Comparison of ENCODE assay signal across 10 cellular contexts in genomic region chr12:83389237-83389996, GRCh38.
A peak's percentile ranks its signal among the peaks of the same experiment; 100 is the strongest.
DNase-seq lines count a peak whose midpoint lies in the region; ATAC-seq, FAIRE-seq and TF ChIP-seq lines count a peak whose summit lies in the region.
"Had no signal": no experiment of that assay in that cellular context is flagged by ENCODE, and none has a peak within 500 bp of the region (broad histone marks: within the 10 kb centered on the region; RNA-seq: fewer than 3 reads in every experiment).

No MANE protein-coding gene starts in this region.

- no peaks in the 10 kb centered on the region for H4K20me1 ChIP-seq in GM12878 (ENCODE audit: control insufficient read depth, insufficient read depth)

- CTCF ChIA-PET in GM12878 (lab: Yijun Ruan, JAX) = interaction anchor here (0.7 to 5.3 kb wide), 7 partner anchors 10 to 703 kb away, joined by 3 to 38 read pairs (median 3); partner anchors contain the start of gene TMTC2

- H3K4me2 ChIP-seq in GM12878 (ENCODE audit: control insufficient read depth, insufficient read depth) = no peak overlapping the region
- H3K4me2 ChIP-seq in neuronal stem cell (ENCODE audit: insufficient read depth, low read length, poor library complexity, severe bottlenecking) = no peak overlapping the region

- no peak overlapping the region for H3K23ac ChIP-seq in neuronal stem cell (ENCODE audit: low read depth, low read length, poor library complexity)

- peak; percentile 6 to 32 (median 16); a peak in 3 of 6 replicates for TF ChIP-seq CTCF in GM12878 (IDR thresholded peaks at IDR 0.05 in 2 of 3, conservative IDR thresholded peaks at IDR 0.05 in 1 of 3; ENCODE audit: control insufficient read depth in 2 of 3, extremely low read depth in 1 of 3, insufficient read depth in 1 of 3, low read depth in 3 of 3, low read length in 3 of 3)
- TF ChIP-seq CTCF in HFFc6 (IDR thresholded peaks at IDR 0.05) = no peak

- H3K9me3 ChIP-seq in GM12878 (replicated peaks; ENCODE audit: control insufficient read depth, insufficient read depth, low read length) (no peaks in the 10 kb centered on the region), neuronal stem cell (replicated peaks in 1 of 2; ENCODE audit: control insufficient read depth in 2 of 2, insufficient read depth in 1 of 2, low read depth in 1 of 2, low read length in 2 of 2) (no peaks in the 10 kb centered on the region)

- no peak for TF ChIP-seq POLR2A in GM12878 (IDR thresholded peaks at IDR 0.05; ENCODE audit: low read depth, low read length)

- H3K4me3 ChIP-seq in GM12878 (no peak overlapping the region), neuronal stem cell (ENCODE audit: low read length in 2 of 2) (no peak overlapping the region)
- H3K4me3 ChIP-seq: lung had no signal

- ATAC-seq in GM12878 = peak; percentile 69

- H3K18ac ChIP-seq in neuronal stem cell (ENCODE audit: low read length) = no peak overlapping the region

- H2BK15ac ChIP-seq in neuronal stem cell (ENCODE audit: low read length) = no peak overlapping the region

- H2AFZ ChIP-seq in GM12878 (ENCODE audit: control insufficient read depth, low read depth, low read length) (no peak overlapping the region), neuronal stem cell (ENCODE audit: low read length) (peak overlapping the region; percentile 18)

- H3K36me3 Mint-ChIP-seq in HFFc6 (ENCODE audit: low read depth) = no peaks in the 10 kb centered on the region

- no peak overlapping the region for H4K91ac ChIP-seq in neuronal stem cell (ENCODE audit: low read depth, low read length, poor library complexity)

- RAD21 ChIA-PET in GM12878 (lab: Charles Lee; ENCODE audit: unreplicated experiment) = interaction anchor here (3.2 kb wide), 1 partner anchor 704 kb away, joined by 29 read pairs; the partner anchor contains the start of gene TMTC2

- H3K36me3 ChIP-seq in GM12878 (ENCODE audit: control insufficient read depth in 2 of 2, insufficient read depth in 2 of 2, low read length in 1 of 2) (no peaks in the 10 kb centered on the region), neuronal stem cell (replicated peaks in 1 of 2; ENCODE audit: control insufficient read depth in 2 of 2, insufficient read depth in 2 of 2, low read length in 2 of 2) (no peaks in the 10 kb centered on the region)

- BruUV-seq in GM12878 (replicated peaks; lab: Mats Ljungman, UMichigan) = no TSS peak

- SMC1A ChIA-PET in GM12878 (lab: Charles Lee; ENCODE audit: uncharacterized antibody, unreplicated experiment) = interaction anchor here (1.5 to 2.6 kb wide), 3 partner anchors 10 to 705 kb away, joined by 4 to 17 read pairs (median 4); no protein-coding TSS in a partner anchor

- no peak overlapping the region for H2AK5ac ChIP-seq in neuronal stem cell (ENCODE audit: low read depth, low read length)

- H3K4me1 ChIP-seq in GM12878 (ENCODE audit: control insufficient read depth, insufficient read depth, low read length) (no peaks in the 10 kb centered on the region), neuronal stem cell (ENCODE audit: control insufficient read depth in 2 of 2, insufficient read depth in 1 of 2, low read depth in 1 of 2, low read length in 2 of 2) (no peaks in the 10 kb centered on the region)

- no peak overlapping the region for H2BK5ac ChIP-seq in neuronal stem cell (ENCODE audit: low read length)

- no peak overlapping the region for H3K4ac ChIP-seq in neuronal stem cell (ENCODE audit: low read length)

- no peaks in the 10 kb centered on the region for H3K79me2 ChIP-seq in GM12878 (ENCODE audit: control insufficient read depth, insufficient read depth, low read length)

- TF ChIP-seq EP300 in GM12878 (IDR thresholded peaks at IDR 0.05; ENCODE audit: borderline replicate concordance in 1 of 2, control insufficient read depth in 1 of 2, low read depth in 2 of 2, low read length in 2 of 2) = no peak

- H2BK120ac ChIP-seq in neuronal stem cell (ENCODE audit: low read depth, low read length) = no peak overlapping the region

- 59% methylated on average over 15 of the region's 16 CpGs for WGBS in GM12878 (ENCODE audit: insufficient coverage, insufficient replicate concordance, low lambda C conversion rate, missing lambda C conversion rate)
- no CpG with 5 or more reads among the region's 16 CpGs for WGBS in neuronal stem cell (ENCODE audit: extremely low coverage in 2 of 2, insufficient read length in 2 of 2, insufficient replicate concordance in 1 of 2), 2 donors

- no peak overlapping the region for H3K27ac ChIP-seq in GM12878 (ENCODE audit: control insufficient read depth, insufficient read depth)
- H3K27ac ChIP-seq in neuronal stem cell (replicated peaks; ENCODE audit: low read length) = no peak overlapping the region

- intact Hi-C loops in GM12878 (cut with micrococcal nuclease; ENCODE audit: unreplicated experiment) = loop anchor here (1.0 kb wide), 1 partner anchor 703 kb away; the partner anchor contains the start of gene TMTC2

- no peak overlapping the region for H3K4me3 Mint-ChIP-seq in HFFc6
- H3K4me3 Mint-ChIP-seq: dendritic cell treated with granulocyte-macrophage colony-stimulating factor and Interleukin-4, amounts not matched to agents 40 ng/mL and 50 ng/mL, for 4 days had no signal

- H4K8ac ChIP-seq in neuronal stem cell (ENCODE audit: low read depth, low read length) = no peak overlapping the region

- H3K27me3 Mint-ChIP-seq in HFFc6 (ENCODE audit: insufficient read depth) = no peaks in the 10 kb centered on the region
- H3K27me3 Mint-ChIP-seq: dendritic cell treated with granulocyte-macrophage colony-stimulating factor and Interleukin-4, amounts not matched to agents 40 ng/mL and 50 ng/mL, for 4 days had no signal

- no peak overlapping the region for H2BK12ac ChIP-seq in neuronal stem cell (ENCODE audit: low read length)

- peaks cover 40% of the 10 kb centered on the region for H3K9me3 Mint-ChIP-seq in HFFc6
- H3K9me3 Mint-ChIP-seq: dendritic cell treated with granulocyte-macrophage colony-stimulating factor and Interleukin-4, amounts not matched to agents 40 ng/mL and 50 ng/mL, for 4 days had no signal

- no peaks in the 10 kb centered on the region for H3K27me3 ChIP-seq in GM12878 (replicated peaks in 1 of 2; ENCODE audit: control insufficient read depth in 2 of 2, insufficient read depth in 2 of 2, low read length in 1 of 2)
- no peaks in the 10 kb centered on the region for H3K27me3 ChIP-seq in neuronal stem cell (ENCODE audit: control insufficient read depth in 3 of 3, insufficient read depth in 3 of 3, low read depth in 1 of 3, low read length in 3 of 3)

- DNase-seq in NCI-H146 (lab: John Stamatoyannopoulos, UW) = peak; percentile 22
- DNase-seq in NCI-H146 treated with DMSO at 0.1 percent for 48 hours (lab: John Stamatoyannopoulos, UW; ENCODE audit: unreplicated experiment) = no peak
- peak; percentile 1 for DNase-seq in HuH-7 (ENCODE audit: low spot score)
- no peak for DNase-seq in GM12878 (ENCODE audit: low read depth, low spot score)
- DNase-seq in neuronal stem cell (ENCODE audit: low spot score) = peak; percentile 12
- no peak for DNase-seq in activated effector memory CD4-positive, alpha-beta T cell treated with Interleukin-2 at 50 U/mL for 16 hours
- no peak for DNase-seq in HFFc6
- DNase-seq in LoVo (ENCODE audit: low spot score) = no peak

- no peaks in the 10 kb centered on the region for H3K79me1 ChIP-seq in neuronal stem cell (ENCODE audit: low read depth, low read length)

- H3K9ac ChIP-seq in GM12878 (ENCODE audit: control insufficient read depth, insufficient read depth, low read length) = no peak overlapping the region
- H3K9ac ChIP-seq in neuronal stem cell (ENCODE audit: low read depth, low read length, poor library complexity) = no peak overlapping the region

- no peaks in the 10 kb centered on the region for H3K4me1 Mint-ChIP-seq in HFFc6 (ENCODE audit: low read depth)

- no peak overlapping the region for H3K27ac Mint-ChIP-seq in HFFc6
- H3K27ac Mint-ChIP-seq: dendritic cell treated with granulocyte-macrophage colony-stimulating factor and Interleukin-4, amounts not matched to agents 40 ng/mL and 50 ng/mL, for 4 days had no signal

- in situ Hi-C loops in GM12878 (cut with MboI) = no loop called here

- POLR2A ChIA-PET in GM12878 (lab: Charles Lee) = no interaction called here

- FAIRE-seq in GM12878 (lab: Jason Lieb, UNC) = no peak

- no peak for TF ChIP-seq RAD21 in GM12878 (IDR thresholded peaks at IDR 0.05; ENCODE audit: insufficient read depth, low read depth, low read length)

- H3K14ac ChIP-seq in neuronal stem cell (ENCODE audit: low read length) = no peak overlapping the region

TF ChIP-seq in GM12878, 131 proteins besides CTCF, POLR2A, EP300 and RAD21:
- no peak for TF ChIP-seq EZH2 (IDR thresholded peaks at IDR 0.05; ENCODE audit: borderline replicate concordance, control insufficient read depth, low read depth, low read length)
- peak; percentile 25; the same call in 1 of the 2 replicates for TF ChIP-seq SMC3 (IDR thresholded peaks at IDR 0.05; ENCODE audit: borderline replicate concordance, low read length)

Comparison
In these comparisons a context has a peak if more than half of its experiments do, and no peak if none do; other contexts are left out.
1. DNase-seq: peak in NCI-H146 (single experiment), HuH-7 (single experiment) and neuronal stem cell (single experiment); none in NCI-H146 treated with DMSO at 0.1 percent for 48 hours (single experiment), GM12878 (single experiment), activated effector memory CD4-positive, alpha-beta T cell treated with Interleukin-2 at 50 U/mL for 16 hours (single experiment), HFFc6 (single experiment) and LoVo (single experiment).